Comparison of ENCODE assay signal across 1 cellular context in the genomic region with DNA sequence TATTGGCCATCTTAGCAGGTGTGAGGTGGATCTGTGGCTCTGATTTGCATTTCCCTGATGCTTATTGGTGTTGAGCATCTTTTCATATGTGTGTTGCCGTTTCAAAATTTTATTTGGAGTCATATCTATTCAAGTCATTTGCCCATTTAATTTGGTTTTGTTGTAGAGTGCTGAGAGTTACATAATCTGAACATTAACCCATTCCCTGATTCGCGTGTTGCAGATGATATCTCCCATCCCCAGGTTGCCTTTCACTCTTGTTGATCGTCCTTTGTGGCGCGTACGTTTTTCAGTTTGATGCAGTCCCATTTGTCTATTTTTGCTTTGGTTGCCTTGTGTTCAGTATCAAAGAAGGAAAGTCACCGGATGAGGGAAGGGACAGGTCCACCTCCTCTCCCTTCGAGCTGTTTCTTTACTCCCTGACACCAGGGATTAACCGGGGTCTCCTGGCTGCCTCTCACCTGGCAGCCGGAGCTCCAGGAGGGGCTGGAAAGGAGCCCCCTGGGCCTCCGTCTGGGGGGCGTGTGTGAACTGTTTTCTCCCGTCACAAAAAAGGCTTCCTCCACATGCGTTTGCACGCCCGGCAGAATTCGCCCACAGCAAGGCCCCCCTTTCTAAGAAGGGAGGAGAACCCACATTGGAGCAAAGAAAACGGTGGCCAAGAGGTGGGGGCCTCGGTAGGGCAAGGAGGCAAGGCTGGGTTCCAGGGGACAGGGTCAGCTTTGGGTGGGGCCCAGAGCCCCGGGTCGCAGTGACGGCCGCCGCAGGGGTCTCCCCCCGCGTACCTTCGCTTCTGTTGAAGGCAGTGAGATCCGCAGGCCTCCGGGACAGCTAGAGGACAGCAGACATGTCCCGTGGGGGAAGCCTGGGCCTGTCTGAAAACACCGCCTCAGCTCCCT.
TF ChIP-seq lines count a peak whose summit lies in the region.

No MANE protein-coding gene starts in this region.

TF ChIP-seq in H1, 55 proteins besides CTCF, POLR2A, EP300 and RAD21:
- TF ChIP-seq RNF2 (IDR thresholded peaks at IDR 0.05; ENCODE audit: borderline replicate concordance, low read depth, low read length, missing control alignments, poor library complexity, severe bottlenecking) (peak; percentile 43), SUZ12 (IDR thresholded peaks at IDR 0.05; ENCODE audit: low read length) (peak; percentile 82), EZH2 (IDR thresholded peaks at IDR 0.05; ENCODE audit: low read depth, low read length, severe bottlenecking) (peak; percentile 85), CREB1 (IDR thresholded peaks at IDR 0.05) (no peak), TBP (IDR thresholded peaks at IDR 0.05; ENCODE audit: low read depth, low read length) (no peak)
TF ChIP-seq in H1: peak in this region for 3.
